1 cellular context compared by ENCODE assay signal in the genomic region with DNA sequence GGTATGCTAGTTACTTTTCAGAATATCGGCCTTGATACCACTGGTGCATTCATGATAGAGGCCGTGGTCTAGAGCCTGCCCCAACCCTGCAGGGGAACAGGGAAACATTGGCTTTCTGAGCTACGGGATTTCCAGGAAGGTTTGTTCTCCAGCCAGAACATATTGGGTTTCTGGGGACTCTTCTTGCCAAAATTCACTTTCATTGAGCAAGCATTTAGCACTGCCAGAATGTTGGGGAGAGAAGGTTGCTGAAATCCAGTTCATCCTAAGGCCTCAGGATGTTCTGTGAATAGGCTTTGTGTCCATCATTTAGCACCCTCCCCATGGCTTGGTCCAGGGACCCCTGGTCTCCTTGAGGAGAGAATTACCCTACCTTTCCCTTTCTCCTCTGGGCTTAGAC.
TF ChIP-seq lines count a peak whose summit lies in the region.

No MANE protein-coding gene starts in this region.

TF ChIP-seq in GM23338, 12 proteins besides CTCF, POLR2A, EP300 and RAD21 (continued from another document):
- TF ChIP-seq ZNF462 (CRISPR knock-in tag; IDR thresholded peaks at IDR 0.05) (no peak), ZNF114 (CRISPR knock-in tag; IDR thresholded peaks at IDR 0.05) (no peak), POLR2AphosphoS5 (IDR thresholded peaks at IDR 0.05; ENCODE audit: low read depth) (no peak), EZH2phosphoT487 (IDR thresholded peaks at IDR 0.05; ENCODE audit: unreplicated experiment) (no peak), CREB1 (CRISPR knock-in tag; IDR thresholded peaks at IDR 0.05; ENCODE audit: low read depth) (no peak), STAT1 (IDR thresholded peaks at IDR 0.05; ENCODE audit: unreplicated experiment) (no peak), ZNF331 (CRISPR knock-in tag; IDR thresholded peaks at IDR 0.05; ENCODE audit: low read depth) (no peak), EZH2 (IDR thresholded peaks at IDR 0.05; ENCODE audit: low read depth, unreplicated experiment) (no peak)
- TF ChIP-seq, protein P1, sequence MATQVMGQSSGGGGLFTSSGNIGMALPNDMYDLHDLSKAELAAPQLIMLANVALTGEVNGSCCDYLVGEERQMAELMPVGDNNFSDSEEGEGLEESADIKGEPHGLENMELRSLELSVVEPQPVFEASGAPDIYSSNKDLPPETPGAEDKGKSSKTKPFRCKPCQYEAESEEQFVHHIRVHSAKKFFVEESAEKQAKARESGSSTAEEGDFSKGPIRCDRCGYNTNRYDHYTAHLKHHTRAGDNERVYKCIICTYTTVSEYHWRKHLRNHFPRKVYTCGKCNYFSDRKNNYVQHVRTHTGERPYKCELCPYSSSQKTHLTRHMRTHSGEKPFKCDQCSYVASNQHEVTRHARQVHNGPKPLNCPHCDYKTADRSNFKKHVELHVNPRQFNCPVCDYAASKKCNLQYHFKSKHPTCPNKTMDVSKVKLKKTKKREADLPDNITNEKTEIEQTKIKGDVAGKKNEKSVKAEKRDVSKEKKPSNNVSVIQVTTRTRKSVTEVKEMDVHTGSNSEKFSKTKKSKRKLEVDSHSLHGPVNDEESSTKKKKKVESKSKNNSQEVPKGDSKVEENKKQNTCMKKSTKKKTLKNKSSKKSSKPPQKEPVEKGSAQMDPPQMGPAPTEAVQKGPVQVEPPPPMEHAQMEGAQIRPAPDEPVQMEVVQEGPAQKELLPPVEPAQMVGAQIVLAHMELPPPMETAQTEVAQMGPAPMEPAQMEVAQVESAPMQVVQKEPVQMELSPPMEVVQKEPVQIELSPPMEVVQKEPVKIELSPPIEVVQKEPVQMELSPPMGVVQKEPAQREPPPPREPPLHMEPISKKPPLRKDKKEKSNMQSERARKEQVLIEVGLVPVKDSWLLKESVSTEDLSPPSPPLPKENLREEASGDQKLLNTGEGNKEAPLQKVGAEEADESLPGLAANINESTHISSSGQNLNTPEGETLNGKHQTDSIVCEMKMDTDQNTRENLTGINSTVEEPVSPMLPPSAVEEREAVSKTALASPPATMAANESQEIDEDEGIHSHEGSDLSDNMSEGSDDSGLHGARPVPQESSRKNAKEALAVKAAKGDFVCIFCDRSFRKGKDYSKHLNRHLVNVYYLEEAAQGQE (IDR thresholded peaks at IDR 0.05; ENCODE audit: unreplicated experiment): no peak
TF ChIP-seq in GM23338: peak in this region for 0.
